Comparison of ENCODE assay signal across 8 cellular contexts in genomic region chr22:43015677-43016042, GRCh38. TPM values are rescaled to one million over a fixed set of nuclear protein-coding genes. Genes with fewer than 3 reads are reported as not detected.
A peak's percentile ranks its signal among the peaks of the same experiment; 100 is the strongest.
DNase-seq lines count a peak whose midpoint lies in the region; ATAC-seq and TF ChIP-seq lines count a peak whose summit lies in the region.

No MANE protein-coding gene starts in this region.

- peak overlapping the region; percentile 93 for H3K4me3 Mint-ChIP-seq in dendritic cell treated with granulocyte-macrophage colony-stimulating factor and Interleukin-4, amounts not matched to agents 40 ng/mL and 50 ng/mL, for 4 days
- peak overlapping the region; percentile 96 for H3K4me3 Mint-ChIP-seq in natural killer cell

- in situ Hi-C loops in GM13977 (cut with MboI; ENCODE audit: low pct_unique_long_range_greater_than_20kb, low sequenced_read_pairs, unreplicated experiment) = no loop called here

- peak overlapping the region; percentile 93 for H3K27ac Mint-ChIP-seq in dendritic cell treated with granulocyte-macrophage colony-stimulating factor and Interleukin-4, amounts not matched to agents 40 ng/mL and 50 ng/mL, for 4 days
- H3K27ac Mint-ChIP-seq in natural killer cell = peak overlapping the region; percentile 82 to 95

- peaks cover 14% of the 10 kb centered on the region for H3K36me3 Mint-ChIP-seq in dendritic cell treated with granulocyte-macrophage colony-stimulating factor and Interleukin-4, amounts not matched to agents 40 ng/mL and 50 ng/mL, for 4 days (ENCODE audit: low read depth)
- H3K36me3 Mint-ChIP-seq in natural killer cell = no peaks in the 10 kb centered on the region

- H3K79me2 ChIP-seq in KMS-11 (ENCODE audit: insufficient read depth, low read depth) = peaks cover 12% of the 10 kb centered on the region; the same call in 1 of the 2 replicates

- H3K4me2 ChIP-seq in BLaER1 (peak overlapping the region; percentile 93), KMS-11 (peak overlapping the region; percentile 96)

- ATAC-seq in natural killer cell = no peak

- no peaks in the 10 kb centered on the region for H3K36me3 ChIP-seq in BLaER1
- no peaks in the 10 kb centered on the region for H3K36me3 ChIP-seq in KMS-11 (ENCODE audit: insufficient read depth)

- H3K4me3 ChIP-seq in BLaER1 = peak overlapping the region; percentile 89
- no peak overlapping the region for H3K4me3 ChIP-seq in KMS-11 (IDR thresholded peaks at IDR 0.05; ENCODE audit: insufficient read depth, low read depth, low read length)

- H3K4me1 Mint-ChIP-seq in dendritic cell treated with granulocyte-macrophage colony-stimulating factor and Interleukin-4, amounts not matched to agents 40 ng/mL and 50 ng/mL, for 4 days (ENCODE audit: low read depth) = peaks cover 41% of the 10 kb centered on the region
- H3K4me1 Mint-ChIP-seq in natural killer cell = peaks cover 24 to 28% of the 10 kb centered on the region in 2 donors

- H3K27ac ChIP-seq in BLaER1 (no peak overlapping the region; the same call in 1 of the 2 replicates), KMS-11 (no peak overlapping the region)

- no peaks in the 10 kb centered on the region for H3K27me3 ChIP-seq in BLaER1
- H3K27me3 ChIP-seq in KMS-11 (ENCODE audit: insufficient read depth, low read depth) = no peaks in the 10 kb centered on the region

- H3K9me3 Mint-ChIP-seq in dendritic cell treated with granulocyte-macrophage colony-stimulating factor and Interleukin-4, amounts not matched to agents 40 ng/mL and 50 ng/mL, for 4 days = no peaks in the 10 kb centered on the region
- H3K9me3 Mint-ChIP-seq in natural killer cell = no peaks in the 10 kb centered on the region

- H3K9ac ChIP-seq in BLaER1 (peak overlapping the region; percentile 77), KMS-11 (peak overlapping the region; percentile 58; the same call in 1 of the 2 replicates)

- H3K4me1 ChIP-seq in BLaER1 (peaks cover 63% of the 10 kb centered on the region), KMS-11 (ENCODE audit: low read depth, poor library complexity, severe bottlenecking) (peaks cover 12% of the 10 kb centered on the region)

- intact Hi-C loops in dendritic cell treated with granulocyte-macrophage colony-stimulating factor and Interleukin-4, amounts not matched to agents 40 ng/mL and 50 ng/mL, for 4 days (cut with micrococcal nuclease) = loop anchor here (2.0 kb wide), 1 partner anchor 15 kb away; no protein-coding TSS in a partner anchor
- intact Hi-C loops in natural killer cell (cut with micrococcal nuclease) = loop anchor here (1.0 to 10.0 kb wide), 3 partner anchors 121 to 401 kb away; partner anchors contain the start of gene POLDIP3

- peak overlapping the region; percentile 99 for H2AFZ ChIP-seq in KMS-11 (ENCODE audit: low read depth)

- no peak for DNase-seq in natural killer cell
- no peak for DNase-seq in GM13977 (ENCODE audit: low spot score)
- DNase-seq in stimulated activated naive CD4-positive, alpha-beta T cell treated with Interleukin-2 at 50 U/mL for 16 hours (lab: John Stamatoyannopoulos, UW) = no peak
- no peak for DNase-seq in NCI-H2081 (lab: John Stamatoyannopoulos, UW)
- no peak for DNase-seq in NCI-H1092 treated with DMSO at 0.1 percent for 48 hours (lab: John Stamatoyannopoulos, UW)

- TF ChIP-seq CTCF in KMS-11 (conservative IDR thresholded peaks at IDR 0.05; ENCODE audit: low read depth, low read length) (no peak), natural killer cell (IDR thresholded peaks at IDR 0.05) (no peak), GM13977 (IDR thresholded peaks at IDR 0.05; ENCODE audit: extremely low read depth, insufficient read depth, missing control alignments) (no peak)

- H3K27me3 Mint-ChIP-seq in dendritic cell treated with granulocyte-macrophage colony-stimulating factor and Interleukin-4, amounts not matched to agents 40 ng/mL and 50 ng/mL, for 4 days = peaks cover 3% of the 10 kb centered on the region
- H3K27me3 Mint-ChIP-seq in natural killer cell (ENCODE audit: low read depth in 2 of 2) = peaks cover 0 to 3% of the 10 kb centered on the region in 2 donors

- H3K9me3 ChIP-seq in BLaER1 = no peaks in the 10 kb centered on the region

- peaks cover 38% of the 10 kb centered on the region for H4K20me1 ChIP-seq in BLaER1
- no peaks in the 10 kb centered on the region for H4K20me1 ChIP-seq in KMS-11 (ENCODE audit: insufficient read depth)

RNA-seq across cellular contexts. Expression of gene PACSIN2, which starts 0.7 kb away (rescaled TPM):
- 10 to 100 TPM; 37.1 to 48.5 (median 47.6) TPM for total RNA-seq in natural killer cell
